ENCODE assay signal across 21 cellular contexts in the genomic region with DNA sequence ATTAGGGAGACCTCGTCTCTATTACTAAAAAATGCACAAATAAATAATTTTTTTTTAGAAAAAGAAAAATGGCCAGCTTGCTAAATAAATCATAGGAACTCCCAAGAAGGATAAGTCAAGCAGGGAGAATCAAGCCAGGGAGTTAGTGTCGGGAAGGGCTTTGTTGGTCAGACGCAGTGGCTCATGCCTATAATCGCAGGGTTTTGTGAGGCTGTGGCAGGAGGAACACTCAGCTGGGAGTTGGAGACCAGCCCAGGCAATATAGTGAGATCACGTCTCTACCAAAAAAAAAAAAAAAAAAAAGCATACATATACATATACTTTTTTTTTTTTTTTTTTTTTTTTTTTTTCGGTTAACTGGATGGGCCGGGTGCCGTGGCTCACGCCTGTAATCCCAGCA. TPM values are rescaled to one million over a fixed set of nuclear protein-coding genes. Genes with fewer than 3 reads are reported as not detected.
DNase-seq lines count a peak whose midpoint lies in the region; ATAC-seq and TF ChIP-seq lines count a peak whose summit lies in the region.
"Had no signal": no experiment of that assay in that cellular context is flagged by ENCODE, and none has a peak within 500 bp of the region (broad histone marks: within the 10 kb centered on the region; RNA-seq: fewer than 3 reads in every experiment).

No MANE protein-coding gene starts in this region.

- no peak overlapping the region for H2AFZ ChIP-seq in fibroblast of lung (ENCODE audit: low read length)
- H2AFZ ChIP-seq in trophoblast cell (ENCODE audit: insufficient read depth, low read length, poor library complexity): no peak overlapping the region

- H3K36me3 ChIP-seq in BLaER1 treated with 17β-estradiol and CSF1 and Interleukin-3, amounts not matched to agents 10 nM and 100 nM: peaks cover 49 to 99% (median 82%) of the 10 kb centered on the region in 11 experiments
- peaks cover 2% of the 10 kb centered on the region for H3K36me3 ChIP-seq in fibroblast of lung (ENCODE audit: control insufficient read depth, insufficient read depth, low read length)
- H3K36me3 ChIP-seq in trophoblast cell (ENCODE audit: control insufficient read depth in 1 of 2, insufficient read depth in 2 of 2, low read length in 2 of 2): peaks cover 27 to 29% of the 10 kb centered on the region in 2 experiments

- H4K20me1 ChIP-seq in BLaER1 treated with 17β-estradiol and CSF1 and Interleukin-3, amounts not matched to agents 10 nM and 100 nM: peaks cover 97 to 100% (median 100%) of the 10 kb centered on the region in 11 experiments
- peaks cover 1% of the 10 kb centered on the region for H4K20me1 ChIP-seq in fibroblast of lung (ENCODE audit: control insufficient read depth, extremely low read depth, insufficient read depth, low read length)

- H4K12ac ChIP-seq in trophoblast cell (ENCODE audit: low read depth, low read length): no peak overlapping the region

- no peak overlapping the region for H2BK5ac ChIP-seq in trophoblast cell (ENCODE audit: low read depth, low read length, poor library complexity)

- no peak overlapping the region for H2AK5ac ChIP-seq in trophoblast cell (ENCODE audit: low read length)

- ATAC-seq in GM21515 (IDR thresholded peaks at IDR 0.05; ENCODE audit: unreplicated experiment) (no peak), GM19351 (IDR thresholded peaks at IDR 0.05; ENCODE audit: unreplicated experiment) (no peak), GM21717 (IDR thresholded peaks at IDR 0.05; ENCODE audit: unreplicated experiment) (no peak)
- ATAC-seq: Right ventricle myocardium inferior had no signal

- no peaks in the 10 kb centered on the region for H3K79me1 ChIP-seq in trophoblast cell (ENCODE audit: low read length)

- peak overlapping the region in 10 of 11 experiments; percentile 2 to 55 (median 39); a peak in 16 of 22 replicates for H3K4me2 ChIP-seq in BLaER1 treated with 17β-estradiol and CSF1 and Interleukin-3, amounts not matched to agents 10 nM and 100 nM
- H3K4me2 ChIP-seq in fibroblast of lung (ENCODE audit: extremely low read depth, insufficient read depth, low read length): no peak overlapping the region
- no peak overlapping the region for H3K4me2 ChIP-seq in trophoblast cell (ENCODE audit: low read length)

- H3K4me3 ChIP-seq in BLaER1 treated with 17β-estradiol and CSF1 and Interleukin-3, amounts not matched to agents 10 nM and 100 nM: no peak overlapping the region
- H3K4me3 ChIP-seq in LNCaP clone FGC (ENCODE audit: low read depth, low read length): no peak overlapping the region
- H3K4me3 ChIP-seq in fibroblast of lung (replicated peaks in 1 of 4; ENCODE audit: control extremely low read depth in 1 of 4, insufficient read depth in 1 of 4, low read depth in 3 of 4, low read length in 4 of 4): no peak overlapping the region
- no peak overlapping the region for H3K4me3 ChIP-seq in trophoblast cell (ENCODE audit: low read depth, low read length)
- H3K4me3 ChIP-seq: HAP-1 had no signal

- no peak overlapping the region for H3K14ac ChIP-seq in trophoblast cell (ENCODE audit: low read length)

- no peaks in the 10 kb centered on the region for H3K9me3 ChIP-seq in BLaER1 treated with 17β-estradiol and CSF1 and Interleukin-3, amounts not matched to agents 10 nM and 100 nM (replicated peaks in 1 of 11)
- no peaks in the 10 kb centered on the region for H3K9me3 ChIP-seq in fibroblast of lung (ENCODE audit: control insufficient read depth, insufficient read depth, low read depth, low read length)
- H3K9me3 ChIP-seq in trophoblast cell (ENCODE audit: insufficient read depth, low read depth, low read length): no peaks in the 10 kb centered on the region
- H3K9me3 ChIP-seq: HAP-1 had no signal

- peak overlapping the region; percentile 34 for H3K4ac ChIP-seq in trophoblast cell (ENCODE audit: low read depth, low read length)

- peak overlapping the region in 3 of 11 experiments; percentile 6 to 32 (median 9); a peak in 1 of 22 replicates for H3K9ac ChIP-seq in BLaER1 treated with 17β-estradiol and CSF1 and Interleukin-3, amounts not matched to agents 10 nM and 100 nM
- H3K9ac ChIP-seq in fibroblast of lung (ENCODE audit: insufficient read depth, low read length) (no peak overlapping the region), trophoblast cell (ENCODE audit: low read length) (no peak overlapping the region)

- peak; percentile 47 for DNase-seq in LNCaP clone FGC (ENCODE audit: low read depth)
- peak; percentile 29 to 47 for DNase-seq in fibroblast of lung (ENCODE audit: low read depth in 2 of 2)
- DNase-seq in trophoblast cell: no peak
- DNase-seq: EL, KG1, NCI-H1105, NCI-H146, NCI-H2029, NCI-H226, NCI-H510A treated with DMSO at 0.1 percent for 48 hours, NCI-H82, OCI-M1 had no signal

- H3K27ac ChIP-seq in BLaER1 treated with 17β-estradiol and CSF1 and Interleukin-3, amounts not matched to agents 10 nM and 100 nM: no peak overlapping the region
- no peak overlapping the region for H3K27ac ChIP-seq in fibroblast of lung (ENCODE audit: insufficient read depth, low read length)
- H3K27ac ChIP-seq in trophoblast cell (ENCODE audit: low read depth, low read length): no peak overlapping the region
- H3K27ac ChIP-seq: HL-60 had no signal

- H3K18ac ChIP-seq in trophoblast cell (ENCODE audit: low read length): no peak overlapping the region

- TF ChIP-seq CTCF in LNCaP clone FGC (IDR thresholded peaks at IDR 0.05; ENCODE audit: control insufficient read depth, extremely low read depth, insufficient read depth) (no peak), fibroblast of lung (conservative IDR thresholded peaks at IDR 0.05 in 1 of 2, IDR thresholded peaks at IDR 0.05 in 1 of 2; ENCODE audit: low read depth in 1 of 2, low read length in 2 of 2) (no peak)

- H3K27me3 ChIP-seq in BLaER1 treated with 17β-estradiol and CSF1 and Interleukin-3, amounts not matched to agents 10 nM and 100 nM: no peaks in the 10 kb centered on the region
- no peaks in the 10 kb centered on the region for H3K27me3 ChIP-seq in fibroblast of lung (ENCODE audit: control insufficient read depth, insufficient read depth, low read length)
- no peaks in the 10 kb centered on the region for H3K27me3 ChIP-seq in trophoblast cell (ENCODE audit: insufficient read depth, low read length)

- H3K23ac ChIP-seq in trophoblast cell (ENCODE audit: low read length): no peak overlapping the region

- H3K79me2 ChIP-seq in fibroblast of lung (ENCODE audit: control insufficient read depth, insufficient read depth, low read length) (peaks cover 81% of the 10 kb centered on the region), trophoblast cell (ENCODE audit: control insufficient read depth, insufficient read depth, low read length, poor library complexity) (peaks cover 13% of the 10 kb centered on the region)

- no CpG with 5 or more reads among the region's 9 CpGs for WGBS in trophoblast cell (ENCODE audit: extremely low coverage, insufficient coverage, insufficient read length)

- H4K91ac ChIP-seq in trophoblast cell (ENCODE audit: low read depth, low read length): no peak overlapping the region

- H2BK12ac ChIP-seq in trophoblast cell (ENCODE audit: low read length): no peak overlapping the region

- H2BK120ac ChIP-seq in trophoblast cell (ENCODE audit: insufficient read depth, low read length, poor library complexity): no peak overlapping the region

- peaks cover 32 to 73% (median 52%) of the 10 kb centered on the region in 10 experiments for H3K4me1 ChIP-seq in BLaER1 treated with 17β-estradiol and CSF1 and Interleukin-3, amounts not matched to agents 10 nM and 100 nM
- H3K4me1 ChIP-seq in fibroblast of lung (ENCODE audit: control insufficient read depth, extremely low read depth, insufficient read depth, low read length) (no peaks in the 10 kb centered on the region), trophoblast cell (ENCODE audit: control insufficient read depth in 1 of 2, insufficient read depth in 2 of 2, low read length in 2 of 2) (no peaks in the 10 kb centered on the region)
- H3K4me1 ChIP-seq: HAP-1 had no signal

- no peak overlapping the region for H4K8ac ChIP-seq in trophoblast cell (ENCODE audit: low read depth, low read length)

RNA-seq across cellular contexts. Expression of a gene that starts 9.0 kb away (rescaled TPM):
- total RNA-seq in fibroblast of lung: 24.7 and 31.9 TPM in 2 replicates
- 33.5 and 64.7 TPM in 2 replicates for polyA plus RNA-seq in fibroblast of lung
- polyA plus RNA-seq in fibroblast of lung (2012): 38.6 and 61.6 TPM in 2 replicates
- 78.1 and 116 TPM in 2 replicates for polyA minus RNA-seq in fibroblast of lung (ENCODE audit: low replicate concordance)
- 149 and 154 TPM in 2 replicates for polyA plus RNA-seq in trophoblast cell (2013)

RNA-seq across cellular contexts. Expression of a gene that starts 10.5 kb away (rescaled TPM):
- 20.3 and 21.8 TPM in 2 replicates for total RNA-seq in fibroblast of lung
- polyA plus RNA-seq in fibroblast of lung: 12.2 and 17.9 TPM in 2 replicates
- polyA plus RNA-seq in fibroblast of lung (2012): 12.4 and 24.1 TPM in 2 replicates
- polyA minus RNA-seq in fibroblast of lung (ENCODE audit: low replicate concordance): 24.9 and 36.2 TPM in 2 replicates
- polyA plus RNA-seq in trophoblast cell (2013): 26.6 and 28.8 TPM in 2 replicates

RNA-seq across cellular contexts. Expression of a gene that starts 23.1 kb away (rescaled TPM):
- 69.2 and 78.1 TPM in 2 replicates for total RNA-seq in fibroblast of lung
- 48.9 and 54.3 TPM in 2 replicates for polyA plus RNA-seq in fibroblast of lung
- 61.8 and 73.6 TPM in 2 replicates for polyA plus RNA-seq in fibroblast of lung (2012)
- 68.6 and 178 TPM in 2 replicates for polyA minus RNA-seq in fibroblast of lung (ENCODE audit: low replicate concordance)
- polyA plus RNA-seq in trophoblast cell (2013): 45.9 and 47.7 TPM in 2 replicates

RNA-seq across cellular contexts. Expression of a gene that starts 23.2 kb away (rescaled TPM):
- total RNA-seq in fibroblast of lung: 21.1 and 26.4 TPM in 2 replicates
- polyA plus RNA-seq in fibroblast of lung: 16.5 and 99.6 TPM in 2 replicates
- 30.8 and 154 TPM in 2 replicates for polyA plus RNA-seq in fibroblast of lung (2012)
- polyA minus RNA-seq in fibroblast of lung (ENCODE audit: low replicate concordance): 9.2 and 22.2 TPM in 2 replicates
- 139 and 150 TPM in 2 replicates for polyA plus RNA-seq in trophoblast cell (2013)

RNA-seq across cellular contexts. Expression of a gene that starts 24.4 kb away (rescaled TPM):
- total RNA-seq in fibroblast of lung: under 0.01 and 1.2 TPM in 2 replicates
- 0.26 and 0.30 TPM in 2 replicates for polyA plus RNA-seq in fibroblast of lung
- polyA plus RNA-seq in fibroblast of lung (2012): 0.50 and 0.96 TPM in 2 replicates
- 0.22 TPM in 1 of 2 replicates, not detected in the other for polyA minus RNA-seq in fibroblast of lung (ENCODE audit: low replicate concordance)
- polyA plus RNA-seq in trophoblast cell (2013): 0.10 and 0.16 TPM in 2 replicates
- total RNA-seq: A172, SK-MEL-5 had no signal

Comparison
In these comparisons a context has a peak if more than half of its experiments do, and no peak if none do; other contexts are left out.
1. H3K4me2 ChIP-seq: peak in BLaER1 treated with 17β-estradiol and CSF1 and Interleukin-3, amounts not matched to agents 10 nM and 100 nM (10 of 11); none in fibroblast of lung (single experiment) and trophoblast cell (single experiment).
2. DNase-seq: peak in LNCaP clone FGC (single experiment) and fibroblast of lung (2 of 2); none in trophoblast cell (0 of 2).